9 cellular contexts compared by ENCODE assay signal in the genomic region with DNA sequence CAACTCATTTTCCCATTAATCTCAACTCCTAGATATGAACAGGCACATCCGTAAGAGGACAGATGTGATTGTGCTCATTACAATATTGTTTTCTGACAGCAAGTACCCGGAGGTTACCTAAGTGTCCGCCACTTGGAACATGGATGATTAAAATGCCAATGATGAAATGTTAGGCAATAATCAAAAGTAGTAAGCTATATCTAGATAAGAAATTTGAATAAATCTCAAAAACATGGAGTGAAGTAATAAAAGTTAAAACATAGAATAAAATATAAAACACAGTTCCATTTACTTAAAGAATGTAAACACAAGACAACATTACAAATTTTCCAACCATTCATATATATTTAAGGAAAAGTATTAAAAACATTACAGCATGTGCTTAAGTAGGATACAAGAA. TPM values are rescaled to one million over a fixed set of nuclear protein-coding genes. Genes with fewer than 3 reads are reported as not detected.
"Had no signal": no experiment of that assay in that cellular context is flagged by ENCODE, and none has a peak within 500 bp of the region (broad histone marks: within the 10 kb centered on the region; RNA-seq: fewer than 3 reads in every experiment).

No MANE protein-coding gene starts in this region.

- ATAC-seq: HepG2 had no signal

- FAIRE-seq: HepG2, HTR-8/SVneo had no signal

- DNase-seq: IMR-90, KBM-7, KG1 had no signal

- H3K27ac ChIP-seq: HL-60, KMS-11 had no signal

- H3K4me2 ChIP-seq: KMS-11 had no signal

- H3K9ac ChIP-seq: KMS-11 had no signal

RNA-seq across cellular contexts. Expression of a gene that starts 59.2 kb away (rescaled TPM):
- total RNA-seq: HepG2, HT-29, HT1080, IMR-90 had no signal
- polyA plus RNA-seq: HepG2, IMR-90 had no signal
